Comparison of ENCODE assay signal across 20 cellular contexts in genomic region chr5:177432905-177433657, GRCh38. TPM values are rescaled to one million over a fixed set of nuclear protein-coding genes. Genes with fewer than 3 reads are reported as not detected.
A peak's percentile ranks its signal among the peaks of the same experiment; 100 is the strongest.
DNase-seq lines count a peak whose midpoint lies in the region; ATAC-seq and TF ChIP-seq lines count a peak whose summit lies in the region.
"Had no signal": no experiment of that assay in that cellular context is flagged by ENCODE, and none has a peak within 500 bp of the region (broad histone marks: within the 10 kb centered on the region; RNA-seq: fewer than 3 reads in every experiment).

No MANE protein-coding gene starts in this region.

- 97% methylated on average over 23 of the region's 23 CpGs for WGBS in thymus

- no peak overlapping the region for H3K4me3 Mint-ChIP-seq in mesothelial cell of epicardium
- H3K4me3 Mint-ChIP-seq: brain, nephron had no signal

- H3K27ac ChIP-seq in left ventricle myocardium inferior (replicated peaks) (peak overlapping the region; percentile 33), RWPE1 (peak overlapping the region; percentile 94), dorsolateral prefrontal cortex (peak overlapping the region in 32 of 59 donors; percentile 3 to 85 (median 70)), thymus (ENCODE audit: low read depth) (peak overlapping the region; percentile 25)

- H3K27ac Mint-ChIP-seq in mesothelial cell of epicardium: no peak overlapping the region
- H3K27ac Mint-ChIP-seq: brain, nephron had no signal

- peaks cover 29% of the 10 kb centered on the region for H3K4me1 ChIP-seq in left ventricle myocardium inferior
- H3K4me1 ChIP-seq in thymus (ENCODE audit: control insufficient read depth, insufficient read depth, low read length): peaks cover 46% of the 10 kb centered on the region

- CTCF ChIA-PET in RWPE1 (lab: Yijun Ruan, JAX): interaction anchor here (0.7 to 2.0 kb wide), 4 partner anchors 21 to 61 kb away, joined by 3 to 5 read pairs (median 4); no protein-coding TSS in a partner anchor

- H3K36me3 Mint-ChIP-seq in mesothelial cell of epicardium: peaks cover 11% of the 10 kb centered on the region

- DNase-seq in left ventricle myocardium inferior (no peak), left cardiac atrium (no peak), RWPE1 (ENCODE audit: low spot score) (no peak), dorsolateral prefrontal cortex (no peak), mucosa of gallbladder (ENCODE audit: low spot score) (no peak), mesothelial cell of epicardium (ENCODE audit: low spot score in 2 of 2, unreplicated experiment in 2 of 2) (no peak)
- DNase-seq: activated effector memory CD4-positive, alpha-beta T cell treated with Interleukin-2 at 50 U/mL for 16 hours; effector CD4-positive, alpha-beta T cell; NCI-H2081 treated with DMSO at 0.1 percent for 48 hours; NCI-H774; stimulated activated CD4-positive, alpha-beta T cell treated with anti-CD3 and anti-CD28 coated beads, Interleukin-2, amount 100 ng/mL, for 24 hours; SW 1271; trophoblast cell had no signal

- no peak overlapping the region for H3K4me3 ChIP-seq in left ventricle myocardium inferior
- no peak overlapping the region for H3K4me3 ChIP-seq in dorsolateral prefrontal cortex
- H3K4me3 ChIP-seq in thymus (ENCODE audit: low read length): no peak overlapping the region
- H3K4me3 ChIP-seq: right atrium auricular region had no signal

- ATAC-seq in left cardiac atrium (no peak), GM18519 (IDR thresholded peaks at IDR 0.05; ENCODE audit: low FRiP score, unreplicated experiment) (no peak)

- no peaks in the 10 kb centered on the region for H3K27me3 Mint-ChIP-seq in mesothelial cell of epicardium (ENCODE audit: low read depth)
- H3K27me3 Mint-ChIP-seq: brain had no signal

- no peaks in the 10 kb centered on the region for H3K9me3 Mint-ChIP-seq in mesothelial cell of epicardium
- H3K9me3 Mint-ChIP-seq: brain, nephron had no signal

- intact Hi-C loops in left ventricle myocardium inferior (cut with micrococcal nuclease): no loop called here
- intact Hi-C loops in left cardiac atrium (cut with DNase I): no loop called here
- intact Hi-C loops in dorsolateral prefrontal cortex (cut with DNase I): no loop called here

- POLR2A ChIA-PET in RWPE1 (lab: Yijun Ruan, JAX; ENCODE audit: low non-redundant PET): no interaction called here

- H3K4me1 Mint-ChIP-seq in mesothelial cell of epicardium: peaks cover 9% of the 10 kb centered on the region

- H3K36me3 ChIP-seq in left ventricle myocardium inferior: peaks cover 63% of the 10 kb centered on the region
- H3K36me3 ChIP-seq in thymus (ENCODE audit: control insufficient read depth, insufficient read depth): peaks cover 66% of the 10 kb centered on the region

- no peaks in the 10 kb centered on the region for H3K9me3 ChIP-seq in left ventricle myocardium inferior (replicated peaks)
- H3K9me3 ChIP-seq in thymus (ENCODE audit: control insufficient read depth): no peaks in the 10 kb centered on the region
- H3K9me3 ChIP-seq: Peyer's patch, right atrium auricular region had no signal

- H3K27me3 ChIP-seq in left ventricle myocardium inferior (ENCODE audit: low read depth) (no peaks in the 10 kb centered on the region), dorsolateral prefrontal cortex (no peaks in the 10 kb centered on the region), thymus (ENCODE audit: control insufficient read depth, insufficient read depth) (no peaks in the 10 kb centered on the region)
- H3K27me3 ChIP-seq: Peyer's patch, right atrium auricular region had no signal

- TF ChIP-seq CTCF in left ventricle myocardium inferior (IDR thresholded peaks at IDR 0.05; ENCODE audit: borderline replicate concordance) (no peak), RWPE1 (conservative IDR thresholded peaks at IDR 0.05; ENCODE audit: low read depth) (no peak), dorsolateral prefrontal cortex (IDR thresholded peaks at IDR 0.05 in 54 of 56, conservative IDR thresholded peaks at IDR 0.05 in 2 of 56; ENCODE audit: low read depth in 1 of 56, partially characterized antibody in 56 of 56) (no peak), mesothelial cell of epicardium (IDR thresholded peaks at IDR 0.05; ENCODE audit: unreplicated experiment) (no peak)

RNA-seq across cellular contexts. Expression of gene GRK6, which starts 6.6 kb away (rescaled TPM):
- total RNA-seq in left ventricle myocardium inferior (15.6 TPM), left cardiac atrium (10 to 100 TPM; 14.6 to 20.1 TPM), dorsolateral prefrontal cortex (10 to 100 TPM; 25.6 to 45.9 (median 34.0) TPM), mucosa of gallbladder (39.5 TPM), mesothelial cell of epicardium (44.9 to 48.2 TPM (median 45.3 TPM) in 3 replicates)
- polyA plus RNA-seq in thymus: 36.3 TPM

RNA-seq across cellular contexts. Expression of gene PRR7, which starts 13.5 kb away (rescaled TPM):
- total RNA-seq in left ventricle myocardium inferior (2.1 TPM), left cardiac atrium (1 to 10 TPM in 1 of 2 donors, under 1 TPM in 1; 0.59 to 1.6 TPM), dorsolateral prefrontal cortex (10 to 100 TPM in 119 of 120 experiments, 1 to 10 TPM in 1; 8.4 to 26.6 (median 16.7) TPM), mucosa of gallbladder (7.8 TPM), mesothelial cell of epicardium (5.3 to 5.9 TPM (median 5.7 TPM) in 3 replicates)
- polyA plus RNA-seq in thymus: 1.6 TPM

RNA-seq across cellular contexts. Expression of gene F12, which starts 23.7 kb away (rescaled TPM):
- not detected for total RNA-seq in left ventricle myocardium inferior
- total RNA-seq in left cardiac atrium: under 1 TPM; 0.27 to 0.39 TPM
- total RNA-seq in dorsolateral prefrontal cortex: 10 to 100 TPM in 15 of 120 experiments, 1 to 10 TPM in 105; 1.8 to 14.5 (median 7.5) TPM
- polyA plus RNA-seq in thymus: 1.2 TPM
- total RNA-seq in mucosa of gallbladder: 15.3 TPM
- 2.1 to 2.7 TPM (median 2.3 TPM) in 3 replicates for total RNA-seq in mesothelial cell of epicardium

RNA-seq across cellular contexts. Expression of gene PFN3, which starts 32.6 kb away (rescaled TPM):
- not detected for total RNA-seq in left ventricle myocardium inferior
- not detected for total RNA-seq in left cardiac atrium
- total RNA-seq in dorsolateral prefrontal cortex: not detected
- not detected for polyA plus RNA-seq in thymus
- total RNA-seq in mucosa of gallbladder: not detected
- total RNA-seq in mesothelial cell of epicardium: not detected in 3 replicates
- total RNA-seq: lower leg skin, Peyer's patch, right atrium auricular region had no signal

RNA-seq across cellular contexts. Expression of gene DBN1, which starts 40.4 kb away (rescaled TPM):
- 21.8 TPM for total RNA-seq in left ventricle myocardium inferior
- 10 to 100 TPM; 30.2 to 55.1 TPM for total RNA-seq in left cardiac atrium
- total RNA-seq in dorsolateral prefrontal cortex: 100 to 1,000 TPM in 63 of 120 experiments, 10 to 100 TPM in 57; 46.8 to 130 (median 101) TPM
- polyA plus RNA-seq in thymus: 34.3 TPM
- total RNA-seq in mucosa of gallbladder: 89.0 TPM
- 365 to 369 TPM (median 367 TPM) in 3 replicates for total RNA-seq in mesothelial cell of epicardium

Comparison
In these comparisons a context has a peak if more than half of its experiments do, and no peak if none do; other contexts are left out.
1. H3K27ac ChIP-seq: peak in every context shown above with its lines; median percentile 94 in RWPE1; 70 in dorsolateral prefrontal cortex; 33 in left ventricle myocardium inferior; 25 in thymus.